1 cellular context compared by ENCODE assay signal in the genomic region with DNA sequence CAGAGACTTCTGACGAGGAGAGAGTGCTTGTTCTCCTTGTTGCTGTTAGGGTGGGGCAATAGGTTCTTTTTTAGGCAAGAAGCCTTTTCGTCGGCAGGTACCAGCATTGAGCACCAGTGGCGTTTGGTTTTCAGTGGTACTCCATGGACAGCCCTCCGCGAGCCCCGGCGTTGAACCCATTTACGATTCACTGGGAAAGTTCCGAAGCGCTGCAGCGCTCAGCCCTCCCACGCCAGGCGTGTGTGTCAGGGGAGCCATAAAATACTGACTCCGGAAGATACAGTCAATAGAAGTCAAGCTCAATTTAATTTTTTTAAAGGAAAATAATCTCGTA.
TF ChIP-seq lines count a peak whose summit lies in the region.

No MANE protein-coding gene starts in this region.

TF ChIP-seq in GM23338, 12 proteins besides CTCF, POLR2A, EP300 and RAD21 (continued from another document):
- TF ChIP-seq, protein P1, sequence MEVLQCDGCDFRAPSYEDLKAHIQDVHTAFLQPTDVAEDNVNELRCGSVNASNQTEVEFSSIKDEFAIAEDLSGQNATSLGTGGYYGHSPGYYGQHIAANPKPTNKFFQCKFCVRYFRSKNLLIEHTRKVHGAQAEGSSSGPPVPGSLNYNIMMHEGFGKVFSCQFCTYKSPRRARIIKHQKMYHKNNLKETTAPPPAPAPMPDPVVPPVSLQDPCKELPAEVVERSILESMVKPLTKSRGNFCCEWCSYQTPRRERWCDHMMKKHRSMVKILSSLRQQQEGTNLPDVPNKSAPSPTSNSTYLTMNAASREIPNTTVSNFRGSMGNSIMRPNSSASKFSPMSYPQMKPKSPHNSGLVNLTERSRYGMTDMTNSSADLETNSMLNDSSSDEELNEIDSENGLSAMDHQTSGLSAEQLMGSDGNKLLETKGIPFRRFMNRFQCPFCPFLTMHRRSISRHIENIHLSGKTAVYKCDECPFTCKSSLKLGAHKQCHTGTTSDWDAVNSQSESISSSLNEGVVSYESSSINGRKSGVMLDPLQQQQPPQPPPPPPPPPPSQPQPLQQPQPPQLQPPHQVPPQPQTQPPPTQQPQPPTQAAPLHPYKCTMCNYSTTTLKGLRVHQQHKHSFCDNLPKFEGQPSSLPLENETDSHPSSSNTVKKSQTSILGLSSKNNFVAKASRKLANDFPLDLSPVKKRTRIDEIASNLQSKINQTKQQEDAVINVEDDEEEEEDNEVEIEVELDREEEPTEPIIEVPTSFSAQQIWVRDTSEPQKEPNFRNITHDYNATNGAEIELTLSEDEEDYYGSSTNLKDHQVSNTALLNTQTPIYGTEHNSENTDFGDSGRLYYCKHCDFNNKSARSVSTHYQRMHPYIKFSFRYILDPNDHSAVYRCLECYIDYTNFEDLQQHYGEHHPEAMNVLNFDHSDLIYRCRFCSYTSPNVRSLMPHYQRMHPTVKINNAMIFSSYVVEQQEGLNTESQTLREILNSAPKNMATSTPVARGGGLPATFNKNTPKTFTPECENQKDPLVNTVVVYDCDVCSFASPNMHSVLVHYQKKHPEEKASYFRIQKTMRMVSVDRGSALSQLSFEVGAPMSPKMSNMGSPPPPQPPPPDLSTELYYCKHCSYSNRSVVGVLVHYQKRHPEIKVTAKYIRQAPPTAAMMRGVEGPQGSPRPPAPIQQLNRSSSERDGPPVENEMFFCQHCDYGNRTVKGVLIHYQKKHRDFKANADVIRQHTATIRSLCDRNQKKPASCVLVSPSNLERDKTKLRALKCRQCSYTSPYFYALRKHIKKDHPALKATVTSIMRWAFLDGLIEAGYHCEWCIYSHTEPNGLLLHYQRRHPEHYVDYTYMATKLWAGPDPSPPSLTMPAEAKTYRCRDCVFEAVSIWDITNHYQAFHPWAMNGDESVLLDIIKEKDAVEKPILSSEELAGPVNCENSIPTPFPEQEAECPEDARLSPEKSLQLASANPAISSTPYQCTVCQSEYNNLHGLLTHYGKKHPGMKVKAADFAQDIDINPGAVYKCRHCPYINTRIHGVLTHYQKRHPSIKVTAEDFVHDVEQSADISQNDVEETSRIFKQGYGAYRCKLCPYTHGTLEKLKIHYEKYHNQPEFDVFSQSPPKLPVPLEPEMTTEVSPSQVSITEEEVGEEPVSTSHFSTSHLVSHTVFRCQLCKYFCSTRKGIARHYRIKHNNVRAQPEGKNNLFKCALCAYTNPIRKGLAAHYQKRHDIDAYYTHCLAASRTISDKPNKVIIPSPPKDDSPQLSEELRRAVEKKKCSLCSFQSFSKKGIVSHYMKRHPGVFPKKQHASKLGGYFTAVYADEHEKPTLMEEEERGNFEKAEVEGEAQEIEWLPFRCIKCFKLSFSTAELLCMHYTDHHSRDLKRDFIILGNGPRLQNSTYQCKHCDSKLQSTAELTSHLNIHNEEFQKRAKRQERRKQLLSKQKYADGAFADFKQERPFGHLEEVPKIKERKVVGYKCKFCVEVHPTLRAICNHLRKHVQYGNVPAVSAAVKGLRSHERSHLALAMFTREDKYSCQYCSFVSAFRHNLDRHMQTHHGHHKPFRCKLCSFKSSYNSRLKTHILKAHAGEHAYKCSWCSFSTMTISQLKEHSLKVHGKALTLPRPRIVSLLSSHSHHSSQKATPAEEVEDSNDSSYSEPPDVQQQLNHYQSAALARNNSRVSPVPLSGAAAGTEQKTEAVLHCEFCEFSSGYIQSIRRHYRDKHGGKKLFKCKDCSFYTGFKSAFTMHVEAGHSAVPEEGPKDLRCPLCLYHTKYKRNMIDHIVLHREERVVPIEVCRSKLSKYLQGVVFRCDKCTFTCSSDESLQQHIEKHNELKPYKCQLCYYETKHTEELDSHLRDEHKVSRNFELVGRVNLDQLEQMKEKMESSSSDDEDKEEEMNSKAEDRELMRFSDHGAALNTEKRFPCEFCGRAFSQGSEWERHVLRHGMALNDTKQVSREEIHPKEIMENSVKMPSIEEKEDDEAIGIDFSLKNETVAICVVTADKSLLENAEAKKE (CRISPR knock-in tag; IDR thresholded peaks at IDR 0.05) = no peak
- TF ChIP-seq NANOG (IDR thresholded peaks at IDR 0.05; ENCODE audit: borderline replicate concordance) (no peak), JUNB (IDR thresholded peaks at IDR 0.05; ENCODE audit: unreplicated experiment) (no peak), ZNF114 (CRISPR knock-in tag; IDR thresholded peaks at IDR 0.05) (no peak), POLR2AphosphoS5 (IDR thresholded peaks at IDR 0.05; ENCODE audit: low read depth) (no peak), STAT1 (IDR thresholded peaks at IDR 0.05; ENCODE audit: unreplicated experiment) (no peak), CREB1 (CRISPR knock-in tag; IDR thresholded peaks at IDR 0.05; ENCODE audit: low read depth) (no peak)
- TF ChIP-seq, protein P2, sequence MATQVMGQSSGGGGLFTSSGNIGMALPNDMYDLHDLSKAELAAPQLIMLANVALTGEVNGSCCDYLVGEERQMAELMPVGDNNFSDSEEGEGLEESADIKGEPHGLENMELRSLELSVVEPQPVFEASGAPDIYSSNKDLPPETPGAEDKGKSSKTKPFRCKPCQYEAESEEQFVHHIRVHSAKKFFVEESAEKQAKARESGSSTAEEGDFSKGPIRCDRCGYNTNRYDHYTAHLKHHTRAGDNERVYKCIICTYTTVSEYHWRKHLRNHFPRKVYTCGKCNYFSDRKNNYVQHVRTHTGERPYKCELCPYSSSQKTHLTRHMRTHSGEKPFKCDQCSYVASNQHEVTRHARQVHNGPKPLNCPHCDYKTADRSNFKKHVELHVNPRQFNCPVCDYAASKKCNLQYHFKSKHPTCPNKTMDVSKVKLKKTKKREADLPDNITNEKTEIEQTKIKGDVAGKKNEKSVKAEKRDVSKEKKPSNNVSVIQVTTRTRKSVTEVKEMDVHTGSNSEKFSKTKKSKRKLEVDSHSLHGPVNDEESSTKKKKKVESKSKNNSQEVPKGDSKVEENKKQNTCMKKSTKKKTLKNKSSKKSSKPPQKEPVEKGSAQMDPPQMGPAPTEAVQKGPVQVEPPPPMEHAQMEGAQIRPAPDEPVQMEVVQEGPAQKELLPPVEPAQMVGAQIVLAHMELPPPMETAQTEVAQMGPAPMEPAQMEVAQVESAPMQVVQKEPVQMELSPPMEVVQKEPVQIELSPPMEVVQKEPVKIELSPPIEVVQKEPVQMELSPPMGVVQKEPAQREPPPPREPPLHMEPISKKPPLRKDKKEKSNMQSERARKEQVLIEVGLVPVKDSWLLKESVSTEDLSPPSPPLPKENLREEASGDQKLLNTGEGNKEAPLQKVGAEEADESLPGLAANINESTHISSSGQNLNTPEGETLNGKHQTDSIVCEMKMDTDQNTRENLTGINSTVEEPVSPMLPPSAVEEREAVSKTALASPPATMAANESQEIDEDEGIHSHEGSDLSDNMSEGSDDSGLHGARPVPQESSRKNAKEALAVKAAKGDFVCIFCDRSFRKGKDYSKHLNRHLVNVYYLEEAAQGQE (IDR thresholded peaks at IDR 0.05; ENCODE audit: unreplicated experiment) = no peak
